12 cellular contexts compared by ENCODE assay signal in genomic region chr5:154782326-154782725, GRCh38. TPM values are rescaled to one million over a fixed set of nuclear protein-coding genes. Genes with fewer than 3 reads are reported as not detected.
DNase-seq lines count a peak whose midpoint lies in the region; ATAC-seq and TF ChIP-seq lines count a peak whose summit lies in the region.
"Had no signal": no experiment of that assay in that cellular context is flagged by ENCODE, and none has a peak within 500 bp of the region (broad histone marks: within the 10 kb centered on the region; RNA-seq: fewer than 3 reads in every experiment).

No MANE protein-coding gene starts in this region.

- H4K12ac ChIP-seq in trophoblast cell (ENCODE audit: low read depth, low read length), result no peak overlapping the region

- H3K9me3 Mint-ChIP-seq in CD8-positive, alpha-beta memory T cell, result no peaks in the 10 kb centered on the region

- H3K4me1 ChIP-seq in CD8-positive, alpha-beta memory T cell (ENCODE audit: insufficient read depth, low read length), result peaks cover 74% of the 10 kb centered on the region
- H3K4me1 ChIP-seq in KMS-11 (ENCODE audit: low read depth, poor library complexity, severe bottlenecking), result peaks cover 71% of the 10 kb centered on the region
- peaks cover 22 to 100% (median 96%) of the 10 kb centered on the region in 9 donors for H3K4me1 ChIP-seq in heart right ventricle
- H3K4me1 ChIP-seq in trophoblast cell (ENCODE audit: control insufficient read depth in 1 of 2, insufficient read depth in 2 of 2, low read length in 2 of 2), result peaks cover 15 to 26% of the 10 kb centered on the region in 2 experiments

- H4K20me1 ChIP-seq in KMS-11 (ENCODE audit: insufficient read depth), result peaks cover 67% of the 10 kb centered on the region

- H3K4me3 ChIP-seq in CD8-positive, alpha-beta memory T cell (ENCODE audit: low read length), result no peak overlapping the region
- H3K4me3 ChIP-seq in KMS-11 (IDR thresholded peaks at IDR 0.05; ENCODE audit: insufficient read depth, low read depth, low read length), result no peak overlapping the region
- no peak overlapping the region for H3K4me3 ChIP-seq in heart right ventricle
- H3K4me3 ChIP-seq in trophoblast cell (ENCODE audit: low read depth, low read length), result no peak overlapping the region
- H3K4me3 ChIP-seq: suprapubic skin had no signal

- H3K4me1 Mint-ChIP-seq in CD8-positive, alpha-beta memory T cell, result peaks cover 77 to 94% (median 88%) of the 10 kb centered on the region in 3 donors

- no peaks in the 10 kb centered on the region for H3K36me3 ChIP-seq in CD8-positive, alpha-beta memory T cell (ENCODE audit: insufficient read depth, low read length)
- H3K36me3 ChIP-seq in KMS-11 (ENCODE audit: insufficient read depth), result no peaks in the 10 kb centered on the region
- no peaks in the 10 kb centered on the region for H3K36me3 ChIP-seq in heart right ventricle
- peaks cover 0 to 5% of the 10 kb centered on the region in 2 experiments for H3K36me3 ChIP-seq in trophoblast cell (ENCODE audit: control insufficient read depth in 1 of 2, insufficient read depth in 2 of 2, low read length in 2 of 2)
- H3K36me3 ChIP-seq: suprapubic skin had no signal

- H3K27me3 Mint-ChIP-seq in CD8-positive, alpha-beta memory T cell, result no peaks in the 10 kb centered on the region

- peak overlapping the region; percentile 40 to 91 (median 64) for H3K27ac Mint-ChIP-seq in CD8-positive, alpha-beta memory T cell

- intact Hi-C loops in heart right ventricle (cut with DNase I), result no loop called here

- ATAC-seq in heart right ventricle (peak; percentile 14 to 69 (median 54)), GM19023 (IDR thresholded peaks at IDR 0.05; ENCODE audit: unreplicated experiment) (no peak)

- H3K4me3 Mint-ChIP-seq in CD8-positive, alpha-beta memory T cell, result peak overlapping the region in 3 of 7 donors; percentile 29 to 60 (median 45)

- H3K9me3 ChIP-seq in CD8-positive, alpha-beta memory T cell (ENCODE audit: low read length), result no peaks in the 10 kb centered on the region
- no peaks in the 10 kb centered on the region for H3K9me3 ChIP-seq in heart right ventricle
- peaks cover 2% of the 10 kb centered on the region for H3K9me3 ChIP-seq in trophoblast cell (ENCODE audit: insufficient read depth, low read depth, low read length)
- H3K9me3 ChIP-seq: suprapubic skin had no signal

- peak overlapping the region; percentile 66 for H3K4ac ChIP-seq in trophoblast cell (ENCODE audit: low read depth, low read length)

- H3K36me3 Mint-ChIP-seq in CD8-positive, alpha-beta memory T cell, result peaks cover 0 to 3% (median 0%) of the 10 kb centered on the region in 3 donors

- no peaks in the 10 kb centered on the region for H3K27me3 ChIP-seq in CD8-positive, alpha-beta memory T cell (ENCODE audit: insufficient read depth, low read length, poor library complexity, severe bottlenecking)
- H3K27me3 ChIP-seq in KMS-11 (ENCODE audit: insufficient read depth, low read depth), result no peaks in the 10 kb centered on the region
- H3K27me3 ChIP-seq in heart right ventricle, result no peaks in the 10 kb centered on the region
- no peaks in the 10 kb centered on the region for H3K27me3 ChIP-seq in trophoblast cell (ENCODE audit: insufficient read depth, low read length)
- H3K27me3 ChIP-seq: suprapubic skin had no signal

- no peak overlapping the region for H3K27ac ChIP-seq in CD8-positive, alpha-beta memory T cell (ENCODE audit: low read depth, low read length)
- H3K27ac ChIP-seq in KMS-11 (no peak overlapping the region; the same call in 1 of the 2 replicates), heart right ventricle (peak overlapping the region in 8 of 10 donors; percentile 34 to 79 (median 62)), trophoblast cell (ENCODE audit: low read depth, low read length) (no peak overlapping the region)
- H3K27ac ChIP-seq: suprapubic skin had no signal

- TF ChIP-seq CTCF in KMS-11 (conservative IDR thresholded peaks at IDR 0.05; ENCODE audit: low read depth, low read length) (no peak), heart right ventricle (IDR thresholded peaks at IDR 0.05) (no peak)

- no peak overlapping the region for H4K8ac ChIP-seq in trophoblast cell (ENCODE audit: low read depth, low read length)

- 45 to 61% methylated on average over 4 of the region's 4 CpGs for WGBS in heart right ventricle, 2 donors
- no CpG with 5 or more reads among the region's 4 CpGs for WGBS in trophoblast cell (ENCODE audit: extremely low coverage, insufficient coverage, insufficient read length)

- H2AFZ ChIP-seq in KMS-11 (ENCODE audit: low read depth) (no peak overlapping the region), trophoblast cell (ENCODE audit: insufficient read depth, low read length, poor library complexity) (no peak overlapping the region)

- H3K9ac ChIP-seq in KMS-11 (no peak overlapping the region), trophoblast cell (ENCODE audit: low read length) (no peak overlapping the region)

- H3K79me1 ChIP-seq in trophoblast cell (ENCODE audit: low read length), result no peaks in the 10 kb centered on the region

- DNase-seq in CD8-positive, alpha-beta memory T cell, result no peak
- peak; percentile 16 to 35 for DNase-seq in heart right ventricle
- DNase-seq in trophoblast cell, result no peak
- DNase-seq in foreskin melanocyte, result no peak
- DNase-seq in NCI-H69 (lab: John Stamatoyannopoulos, UW), result no peak
- no peak for DNase-seq in activated CD8-positive, alpha-beta memory T cell treated with anti-CD3 and anti-CD28 coated beads, Interleukin-2, amount 50 U/mL, for 48 hours
- DNase-seq: NCI-H1436 treated with DMSO at 0.1 percent for 48 hours; nucleus accumbens; stimulated activated CD4-positive, alpha-beta T cell treated with anti-CD3 and anti-CD28 coated beads, Interleukin-4, amount 100 ng/mL, for 1 hour had no signal

- no peak overlapping the region for H3K14ac ChIP-seq in trophoblast cell (ENCODE audit: low read length)

- no peak overlapping the region for H3K23ac ChIP-seq in trophoblast cell (ENCODE audit: low read length)

- H2BK12ac ChIP-seq in trophoblast cell (ENCODE audit: low read length), result no peak overlapping the region

- POLR2A ChIA-PET in CD8-positive, alpha-beta memory T cell (lab: Charles Lee), result no interaction called here

- no peak overlapping the region for H2BK5ac ChIP-seq in trophoblast cell (ENCODE audit: low read depth, low read length, poor library complexity)

- no peak overlapping the region for H4K91ac ChIP-seq in trophoblast cell (ENCODE audit: low read depth, low read length)

- H3K79me2 ChIP-seq in KMS-11 (ENCODE audit: insufficient read depth, low read depth) (peaks cover 100% of the 10 kb centered on the region), trophoblast cell (ENCODE audit: control insufficient read depth, insufficient read depth, low read length, poor library complexity) (peaks cover 40% of the 10 kb centered on the region)

- peak overlapping the region; percentile 5; the same call in 1 of the 2 replicates for H3K4me2 ChIP-seq in KMS-11
- no peak overlapping the region for H3K4me2 ChIP-seq in trophoblast cell (ENCODE audit: low read length)

- CTCF ChIA-PET in CD8-positive, alpha-beta memory T cell (lab: Charles Lee), result no interaction called here

- no peak overlapping the region for H2AK5ac ChIP-seq in trophoblast cell (ENCODE audit: low read length)

- no peak overlapping the region for H3K18ac ChIP-seq in trophoblast cell (ENCODE audit: low read length)

- no peak overlapping the region for H2BK120ac ChIP-seq in trophoblast cell (ENCODE audit: insufficient read depth, low read length, poor library complexity)

RNA-seq across cellular contexts. Expression of gene LARP1, which starts 27.1 kb away (rescaled TPM):
- total RNA-seq in CD8-positive, alpha-beta memory T cell, result 100 to 1,000 TPM; 329 to 344 TPM
- polyA plus RNA-seq in CD8-positive, alpha-beta memory T cell, result 28.4 TPM
- total RNA-seq in heart right ventricle, result 100 to 1,000 TPM; 138 to 197 (median 170) TPM
- 10 to 100 TPM; 26.4 to 30.4 TPM for polyA plus RNA-seq in heart right ventricle
- 106 and 113 TPM in 2 replicates for polyA plus RNA-seq in trophoblast cell (2013)

Comparison
In these comparisons a context has a peak if more than half of its experiments do, and no peak if none do; other contexts are left out.
1. DNase-seq: peak in heart right ventricle (2 of 2); none in CD8-positive, alpha-beta memory T cell (0 of 5), trophoblast cell (0 of 2), foreskin melanocyte (single experiment), NCI-H69 (single experiment) and activated CD8-positive, alpha-beta memory T cell treated with anti-CD3 and anti-CD28 coated beads, Interleukin-2, amount 50 U/mL, for 48 hours (single experiment).
2. H3K27ac ChIP-seq: peak in heart right ventricle (8 of 10); none in CD8-positive, alpha-beta memory T cell (single experiment), KMS-11 (single experiment) and trophoblast cell (single experiment).